In genomic region chr12:52650520-52651081, GRCh38 we compare ENCODE assay signal across 13 cellular contexts. TPM values are rescaled to one million over a fixed set of nuclear protein-coding genes. Genes with fewer than 3 reads are reported as not detected.
A peak's percentile ranks its signal among the peaks of the same experiment; 100 is the strongest.
DNase-seq lines count a peak whose midpoint lies in the region; ATAC-seq, FAIRE-seq and TF ChIP-seq lines count a peak whose summit lies in the region.
"Had no signal": no experiment of that assay in that cellular context is flagged by ENCODE, and none has a peak within 500 bp of the region (broad histone marks: within the 10 kb centered on the region; RNA-seq: fewer than 3 reads in every experiment).

No MANE protein-coding gene starts in this region.

- dilution Hi-C loops in keratinocyte (cut with MboI; ENCODE audit: extremely low pct_ligation_motif_present, low sequenced_read_pairs) = no loop called here

- ATAC-seq in left ventricle myocardium superior (no peak), HG03565 (IDR thresholded peaks at IDR 0.05; ENCODE audit: unreplicated experiment) (no peak)

- intact Hi-C loops in left ventricle myocardium superior (cut with micrococcal nuclease) = no loop called here
- intact Hi-C loops in vagina (cut with DNase I) = no loop called here

- no peaks in the 10 kb centered on the region for H3K79me2 ChIP-seq in keratinocyte (ENCODE audit: control insufficient read depth, insufficient read depth, low read length)

- no peak overlapping the region for H3K9ac ChIP-seq in keratinocyte (ENCODE audit: control insufficient read depth, extremely low read depth, insufficient read depth, low read length)

- DNase-seq in right atrium auricular region (ENCODE audit: low spot score) = peak; percentile 56
- DNase-seq in left ventricle myocardium superior = no peak
- no peak for DNase-seq in keratinocyte (ENCODE audit: low read depth, low spot score)
- peak; percentile 88 to 94 for DNase-seq in vagina (ENCODE audit: extremely low spot score in 2 of 2)
- no peak for DNase-seq in hypothalamus (lab: John Stamatoyannopoulos, UW)
- DNase-seq: activated CD4-positive, CD25-positive, alpha-beta regulatory T cell; activated gamma-delta T cell; central memory CD4-positive, alpha-beta T cell; NCI-H2107; SHP77 had no signal

- H3K36me3 ChIP-seq in right atrium auricular region = no peaks in the 10 kb centered on the region
- H3K36me3 ChIP-seq in keratinocyte (ENCODE audit: control insufficient read depth in 2 of 2, extremely low read depth in 1 of 2, insufficient read depth in 2 of 2, low read length in 2 of 2) = no peaks in the 10 kb centered on the region
- no peaks in the 10 kb centered on the region for H3K36me3 ChIP-seq in vagina

- H3K27me3 ChIP-seq in right atrium auricular region = no peaks in the 10 kb centered on the region
- H3K27me3 ChIP-seq in keratinocyte (ENCODE audit: control insufficient read depth, extremely low read depth, insufficient read depth, low read length) = peaks cover 8% of the 10 kb centered on the region
- H3K27me3 ChIP-seq in vagina = no peaks in the 10 kb centered on the region

- peak overlapping the region; percentile 1 for H2AFZ ChIP-seq in keratinocyte (ENCODE audit: control insufficient read depth, low read length)

- H3K27ac ChIP-seq in right atrium auricular region (no peak overlapping the region), keratinocyte (ENCODE audit: control insufficient read depth, insufficient read depth, low read length) (no peak overlapping the region), vagina (peak overlapping the region; percentile 37)
- H3K27ac ChIP-seq: A549 had no signal

- no peaks in the 10 kb centered on the region for H3K9me1 ChIP-seq in keratinocyte (ENCODE audit: control insufficient read depth, extremely low read depth, insufficient read depth, low read length)

- H3K4me2 ChIP-seq in keratinocyte (ENCODE audit: control insufficient read depth, extremely low read depth, insufficient read depth, low read depth, low read length) = peak overlapping the region; percentile 60
- H3K4me2 ChIP-seq: A549 had no signal

- TF ChIP-seq POLR2A in vagina (IDR thresholded peaks at IDR 0.05) = no peak

- no peak for TF ChIP-seq CTCF in right atrium auricular region (IDR thresholded peaks at IDR 0.05)
- TF ChIP-seq CTCF in keratinocyte (optimal IDR thresholded peaks at IDR 0.05 in 1 of 3, IDR thresholded peaks at IDR 0.05 in 1 of 3, conservative IDR thresholded peaks at IDR 0.05 in 1 of 3; ENCODE audit: extremely low read depth in 1 of 3, insufficient read depth in 2 of 3, low read length in 3 of 3) = no peak
- no peak for TF ChIP-seq CTCF in vagina (IDR thresholded peaks at IDR 0.05)

- H3K9me3 ChIP-seq in right atrium auricular region (no peaks in the 10 kb centered on the region), keratinocyte (ENCODE audit: control insufficient read depth, low read depth, low read length) (peaks cover 2% of the 10 kb centered on the region), vagina (no peaks in the 10 kb centered on the region)
- H3K9me3 ChIP-seq: A549 had no signal

- H3K4me1 ChIP-seq in right atrium auricular region = no peaks in the 10 kb centered on the region
- H3K4me1 ChIP-seq in keratinocyte (ENCODE audit: control insufficient read depth, extremely low read depth, insufficient read depth, low read length) = peaks cover 11% of the 10 kb centered on the region
- H3K4me1 ChIP-seq in vagina = peaks cover 8% of the 10 kb centered on the region
- H3K4me1 ChIP-seq: A549 had no signal

- no peak for FAIRE-seq in keratinocyte (lab: Jason Lieb, UNC)
- FAIRE-seq: A549 had no signal

- no peaks in the 10 kb centered on the region for H4K20me1 ChIP-seq in keratinocyte (ENCODE audit: control insufficient read depth, extremely low read depth, insufficient read depth, low read length)

- H3K4me3 ChIP-seq in right atrium auricular region (no peak overlapping the region), keratinocyte (ENCODE audit: control insufficient read depth in 2 of 3, extremely low read depth in 1 of 3, insufficient read depth in 2 of 3, low read depth in 1 of 3, low read length in 3 of 3) (peak overlapping the region in 1 of 3 experiments; percentile 11), vagina (peak overlapping the region; percentile 8 to 20)
- H3K4me3 ChIP-seq: A549 had no signal

RNA-seq across cellular contexts. Expression of gene KRT2, which starts 1.4 kb away (rescaled TPM):
- total RNA-seq in right atrium auricular region = not detected
- not detected for total RNA-seq in left ventricle myocardium superior
- 0.03 to 0.69 TPM (median 0.48 TPM) in 3 replicates for polyA plus RNA-seq in keratinocyte
- 4.2 TPM for polyA plus RNA-seq in keratinocyte (2011; ENCODE audit: low read depth)
- 0.04 and 0.06 TPM in 2 replicates for polyA plus RNA-seq in keratinocyte (2011; cell fraction: cytosol; rRNA removed)
- polyA plus RNA-seq in keratinocyte (2011; cell fraction: nucleus; rRNA removed) = 0.31 and 0.34 TPM in 2 replicates
- polyA plus RNA-seq in keratinocyte (2012; ENCODE audit: low replicate concordance) = 3.0 TPM in 1 of 2 replicates, not detected in the other
- 0.10 to 0.40 TPM in 2 of 3 replicates, not detected in the other for polyA minus RNA-seq in keratinocyte
- not detected for polyA minus RNA-seq in keratinocyte (2011; cell fraction: cytosol; rRNA and poly(A)+ RNA removed)
- 0.42 TPM in 1 of 2 replicates, not detected in the other for polyA minus RNA-seq in keratinocyte (2011; cell fraction: nucleus; rRNA and poly(A)+ RNA removed)
- 2.0 TPM for total RNA-seq in vagina
- total RNA-seq: skeletal muscle tissue had no signal

RNA-seq across cellular contexts. Expression of gene KRT1, which starts 29.6 kb away (rescaled TPM):
- total RNA-seq in right atrium auricular region (not detected), left ventricle myocardium superior (0.15 TPM), vagina (886 TPM)
- polyA plus RNA-seq in keratinocyte = 26.9 to 93.0 TPM (median 92.2 TPM) in 3 replicates
- 2,556 TPM for polyA plus RNA-seq in keratinocyte (2011; ENCODE audit: low read depth)
- polyA plus RNA-seq in keratinocyte (2011; cell fraction: cytosol; rRNA removed) = 33.7 and 55.3 TPM in 2 replicates
- polyA plus RNA-seq in keratinocyte (2011; cell fraction: nucleus; rRNA removed) = 147 and 179 TPM in 2 replicates
- 31.3 and 1,536 TPM in 2 replicates for polyA plus RNA-seq in keratinocyte (2012; ENCODE audit: low replicate concordance)
- 16.4 to 59.4 TPM (median 35.1 TPM) in 3 replicates for polyA minus RNA-seq in keratinocyte
- polyA minus RNA-seq in keratinocyte (2011; cell fraction: cytosol; rRNA and poly(A)+ RNA removed) = 14.0 TPM
- 51.3 and 66.5 TPM in 2 replicates for polyA minus RNA-seq in keratinocyte (2011; cell fraction: nucleus; rRNA and poly(A)+ RNA removed)
- polyA plus RNA-seq: A549 had no signal

RNA-seq across cellular contexts. Expression of gene KRT73, which starts 32.2 kb away (rescaled TPM):
- total RNA-seq in right atrium auricular region (not detected), left ventricle myocardium superior (not detected), vagina (not detected)
- 0.03 TPM in 1 of 3 replicates, not detected in the others for polyA plus RNA-seq in keratinocyte
- polyA plus RNA-seq in keratinocyte (2011; ENCODE audit: low read depth) = not detected
- not detected in 2 replicates for polyA plus RNA-seq in keratinocyte (2011; cell fraction: cytosol; rRNA removed)
- polyA plus RNA-seq in keratinocyte (2011; cell fraction: nucleus; rRNA removed) = not detected in 2 replicates
- polyA plus RNA-seq in keratinocyte (2012; ENCODE audit: low replicate concordance) = not detected in 2 replicates
- not detected in 3 replicates for polyA minus RNA-seq in keratinocyte
- polyA minus RNA-seq in keratinocyte (2011; cell fraction: cytosol; rRNA and poly(A)+ RNA removed) = not detected
- not detected in 2 replicates for polyA minus RNA-seq in keratinocyte (2011; cell fraction: nucleus; rRNA and poly(A)+ RNA removed)
- polyA plus RNA-seq: A549 had no signal

RNA-seq across cellular contexts. Expression of gene KRT72, which starts 49.3 kb away (rescaled TPM):
- total RNA-seq in right atrium auricular region = not detected
- not detected for total RNA-seq in left ventricle myocardium superior
- polyA plus RNA-seq in keratinocyte = not detected in 3 replicates
- polyA plus RNA-seq in keratinocyte (2011; ENCODE audit: low read depth) = not detected
- polyA plus RNA-seq in keratinocyte (2011; cell fraction: cytosol; rRNA removed) = not detected in 2 replicates
- not detected in 2 replicates for polyA plus RNA-seq in keratinocyte (2011; cell fraction: nucleus; rRNA removed)
- polyA plus RNA-seq in keratinocyte (2012; ENCODE audit: low replicate concordance) = not detected in 2 replicates
- not detected in 3 replicates for polyA minus RNA-seq in keratinocyte
- not detected for polyA minus RNA-seq in keratinocyte (2011; cell fraction: cytosol; rRNA and poly(A)+ RNA removed)
- not detected in 2 replicates for polyA minus RNA-seq in keratinocyte (2011; cell fraction: nucleus; rRNA and poly(A)+ RNA removed)
- total RNA-seq in vagina = not detected
- total RNA-seq: skeletal muscle tissue had no signal
- polyA plus RNA-seq: A549 had no signal

RNA-seq across cellular contexts. Expression of gene KRT77, which starts 52.7 kb away (rescaled TPM):
- total RNA-seq in right atrium auricular region (not detected), left ventricle myocardium superior (not detected), vagina (2.5 TPM)
- polyA plus RNA-seq in keratinocyte = 0.54 to 4.6 TPM (median 1.3 TPM) in 3 replicates
- 116 TPM for polyA plus RNA-seq in keratinocyte (2011; ENCODE audit: low read depth)
- polyA plus RNA-seq in keratinocyte (2011; cell fraction: cytosol; rRNA removed) = 0.65 and 1.5 TPM in 2 replicates
- 6.0 and 7.4 TPM in 2 replicates for polyA plus RNA-seq in keratinocyte (2011; cell fraction: nucleus; rRNA removed)
- polyA plus RNA-seq in keratinocyte (2012; ENCODE audit: low replicate concordance) = 0.68 and 82.1 TPM in 2 replicates
- 0.52 to 2.0 TPM (median 1.1 TPM) in 3 replicates for polyA minus RNA-seq in keratinocyte
- 0.58 TPM for polyA minus RNA-seq in keratinocyte (2011; cell fraction: cytosol; rRNA and poly(A)+ RNA removed)
- 1.4 and 2.0 TPM in 2 replicates for polyA minus RNA-seq in keratinocyte (2011; cell fraction: nucleus; rRNA and poly(A)+ RNA removed)
- total RNA-seq: skeletal muscle tissue had no signal

Comparison
In these comparisons a context has a peak if more than half of its experiments do, and no peak if none do; other contexts are left out.
1. DNase-seq: peak in right atrium auricular region (single experiment) and vagina (2 of 2); none in left ventricle myocardium superior (single experiment), keratinocyte (single experiment) and hypothalamus (0 of 51).
2. H3K4me3 ChIP-seq: peak in vagina (2 of 2); none in right atrium auricular region (0 of 2).
3. RNA of gene KRT1, which starts 29.6 kb away (total RNA-seq): 886 TPM in vagina (single experiment); 0.15 TPM in left ventricle myocardium superior (single experiment) and not detected in right atrium auricular region; every median in the first group is over 100 times any median in the second.